In genomic region chr6:32153252-32153834, GRCh38 we compare ENCODE assay signal across 1 cellular context.
TF ChIP-seq lines count a peak whose summit lies in the region.

No MANE protein-coding gene starts in this region.

TF ChIP-seq in A549, 52 proteins besides CTCF, POLR2A, EP300 and RAD21 (continued from another document):
- TF ChIP-seq REST (IDR thresholded peaks at IDR 0.05) (no peak), NPAS2 (CRISPR knock-in tag; IDR thresholded peaks at IDR 0.05; ENCODE audit: borderline replicate concordance) (no peak)
